Comparison of ENCODE assay signal across 9 cellular contexts in the genomic region with DNA sequence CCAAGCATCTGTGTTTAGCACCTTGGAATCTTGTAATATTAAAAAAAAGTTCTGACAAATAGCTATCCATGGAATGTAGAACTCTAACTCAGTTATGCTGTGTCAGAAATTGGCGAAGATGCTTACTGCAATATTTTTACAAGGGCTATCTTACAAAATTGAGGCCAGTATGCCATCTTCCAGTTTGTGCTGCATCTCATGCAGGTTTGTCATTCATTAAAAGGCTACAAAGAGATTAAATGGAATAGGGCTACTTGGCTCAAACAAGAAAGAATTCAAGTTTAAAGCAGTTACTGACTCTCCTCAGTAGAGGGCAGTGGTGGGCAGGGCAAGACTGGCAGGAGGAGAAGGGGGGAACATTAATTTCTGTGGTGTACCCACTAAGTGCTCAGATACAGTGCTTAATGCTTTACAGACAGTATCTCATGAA.
DNase-seq lines count a peak whose midpoint lies in the region; ATAC-seq and TF ChIP-seq lines count a peak whose summit lies in the region.
"Had no signal": no experiment of that assay in that cellular context is flagged by ENCODE, and none has a peak within 500 bp of the region (broad histone marks: within the 10 kb centered on the region; RNA-seq: fewer than 3 reads in every experiment).

No MANE protein-coding gene starts in this region.

- H3K4me1 Mint-ChIP-seq in type B pancreatic cell (ENCODE audit: unreplicated experiment): no peaks in the 10 kb centered on the region
- H3K4me1 Mint-ChIP-seq: activated naive CD8-positive, alpha-beta T cell treated with anti-CD3 and anti-CD28 coated beads, Interleukin-2, amount 10 ng/mL, durations not matched to agents 7 days and 5 days had no signal

- DNase-seq in GM12864 (ENCODE audit: low read depth) (no peak), SJSA1 (ENCODE audit: low read depth in 1 of 2, low spot score in 2 of 2) (peak in 1 of 2 experiments; percentile 45), right atrium auricular region (ENCODE audit: low spot score) (no peak), type B pancreatic cell (ENCODE audit: extremely low spot score, unreplicated experiment) (no peak)
- no peak for DNase-seq in stimulated activated naive CD4-positive, alpha-beta T cell (lab: John Stamatoyannopoulos, UW)
- DNase-seq: activated naive CD8-positive, alpha-beta T cell treated with anti-CD3 and anti-CD28 coated beads, Interleukin-2, amount 10 ng/mL, durations not matched to agents 7 days and 5 days had no signal

- H3K27ac ChIP-seq in 22Rv1 (no peak overlapping the region), SJSA1 (peak overlapping the region; percentile 91), right atrium auricular region (no peak overlapping the region)

- H3K4me3 ChIP-seq in GM12864 (ENCODE audit: low read depth, low read length) (no peak overlapping the region), SJSA1 (no peak overlapping the region), right atrium auricular region (no peak overlapping the region)

- H3K27me3 ChIP-seq in SJSA1 (replicated peaks) (no peaks in the 10 kb centered on the region), right atrium auricular region (no peaks in the 10 kb centered on the region)

- H3K27me3 Mint-ChIP-seq in type B pancreatic cell: no peaks in the 10 kb centered on the region

- H3K4me3 Mint-ChIP-seq in type B pancreatic cell: no peak overlapping the region
- H3K4me3 Mint-ChIP-seq: activated naive CD8-positive, alpha-beta T cell treated with anti-CD3 and anti-CD28 coated beads, Interleukin-2, amount 10 ng/mL, durations not matched to agents 7 days and 5 days had no signal

- H3K36me3 ChIP-seq in SJSA1 (no peaks in the 10 kb centered on the region), right atrium auricular region (no peaks in the 10 kb centered on the region)

- H3K9me3 ChIP-seq in SJSA1 (replicated peaks) (no peaks in the 10 kb centered on the region), right atrium auricular region (no peaks in the 10 kb centered on the region)

- H3K4me1 ChIP-seq in SJSA1 (replicated peaks): peaks cover 21% of the 10 kb centered on the region
- no peaks in the 10 kb centered on the region for H3K4me1 ChIP-seq in right atrium auricular region

- no peak for ATAC-seq in GM18870 (IDR thresholded peaks at IDR 0.05; ENCODE audit: unreplicated experiment)
- no peak for ATAC-seq in GM21576 (IDR thresholded peaks at IDR 0.05; ENCODE audit: unreplicated experiment)

- H3K27ac Mint-ChIP-seq in type B pancreatic cell: no peak overlapping the region
- H3K27ac Mint-ChIP-seq: activated naive CD8-positive, alpha-beta T cell treated with anti-CD3 and anti-CD28 coated beads, Interleukin-2, amount 10 ng/mL, durations not matched to agents 7 days and 5 days had no signal

- no peaks in the 10 kb centered on the region for H3K9me3 Mint-ChIP-seq in type B pancreatic cell
- H3K9me3 Mint-ChIP-seq: activated naive CD8-positive, alpha-beta T cell treated with anti-CD3 and anti-CD28 coated beads, Interleukin-2, amount 10 ng/mL, durations not matched to agents 7 days and 5 days had no signal

- peak; percentile 71 for TF ChIP-seq CTCF in 22Rv1 (IDR thresholded peaks at IDR 0.05)
- TF ChIP-seq CTCF in GM12864 (IDR thresholded peaks at IDR 0.05; ENCODE audit: low read depth, low read length, missing control alignments): peak; percentile 51
- TF ChIP-seq CTCF in right atrium auricular region (IDR thresholded peaks at IDR 0.05): peak; percentile 43 to 73
- peak; percentile 78 for TF ChIP-seq CTCF in type B pancreatic cell (conservative IDR thresholded peaks at IDR 0.05)

- H3K36me3 Mint-ChIP-seq in type B pancreatic cell: peaks cover 3% of the 10 kb centered on the region
- H3K36me3 Mint-ChIP-seq: activated naive CD8-positive, alpha-beta T cell treated with anti-CD3 and anti-CD28 coated beads, Interleukin-2, amount 10 ng/mL, durations not matched to agents 7 days and 5 days had no signal
